2 cellular contexts compared by ENCODE assay signal in the genomic region with DNA sequence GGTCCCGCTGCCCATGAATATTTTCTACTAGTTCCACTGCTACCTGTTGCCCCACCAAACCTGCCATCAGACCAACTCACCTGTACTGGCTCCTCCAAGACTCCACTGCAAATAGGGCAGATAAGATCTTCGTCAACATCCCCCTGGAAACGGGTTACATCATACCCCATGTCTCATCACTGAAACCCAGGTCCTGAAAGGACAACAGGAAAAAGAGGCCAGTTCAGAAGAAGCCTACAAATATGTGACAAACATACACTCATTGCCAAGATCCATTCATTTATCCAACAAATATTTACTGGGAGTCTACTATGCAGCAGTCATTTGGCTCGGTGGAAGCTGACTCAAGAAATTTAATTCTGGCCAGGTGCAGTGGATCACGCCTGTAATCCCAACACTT.
TF ChIP-seq lines count a peak whose summit lies in the region.

No MANE protein-coding gene starts in this region.

TF ChIP-seq in K562, 482 proteins besides CTCF, POLR2A, EP300 and RAD21:
- TF ChIP-seq GTF2E2 (tag; IDR thresholded peaks at IDR 0.05), result no peak
- TF ChIP-seq ATF7 (IDR thresholded peaks at IDR 0.05), result 0 out of 2 replicates have a peak, but pooled peaks have one; percentile 23
- peak; percentile 38 for TF ChIP-seq ATF3 (IDR thresholded peaks at IDR 0.05)
- TF ChIP-seq ATF3 (CRISPR knock-in tag; conservative IDR thresholded peaks at IDR 0.05), result no peak

TF ChIP-seq in HEK293T, 16 proteins besides CTCF, POLR2A, EP300 and RAD21:
- no peak for TF ChIP-seq SP1 (IDR thresholded peaks at IDR 0.05)
- TF ChIP-seq L3MBTL2 (conservative IDR thresholded peaks at IDR 0.05), result no peak
- TF ChIP-seq, protein P1, sequence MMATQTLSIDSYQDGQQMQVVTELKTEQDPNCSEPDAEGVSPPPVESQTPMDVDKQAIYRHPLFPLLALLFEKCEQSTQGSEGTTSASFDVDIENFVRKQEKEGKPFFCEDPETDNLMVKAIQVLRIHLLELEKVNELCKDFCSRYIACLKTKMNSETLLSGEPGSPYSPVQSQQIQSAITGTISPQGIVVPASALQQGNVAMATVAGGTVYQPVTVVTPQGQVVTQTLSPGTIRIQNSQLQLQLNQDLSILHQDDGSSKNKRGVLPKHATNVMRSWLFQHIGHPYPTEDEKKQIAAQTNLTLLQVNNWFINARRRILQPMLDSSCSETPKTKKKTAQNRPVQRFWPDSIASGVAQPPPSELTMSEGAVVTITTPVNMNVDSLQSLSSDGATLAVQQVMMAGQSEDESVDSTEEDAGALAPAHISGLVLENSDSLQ (IDR thresholded peaks at IDR 0.05), result no peak
- TF ChIP-seq HDGF (IDR thresholded peaks at IDR 0.05; ENCODE audit: borderline replicate concordance), result no peak
- no peak for TF ChIP-seq ARNT (IDR thresholded peaks at IDR 0.05)
- no peak for TF ChIP-seq ZNF384 (IDR thresholded peaks at IDR 0.05)
- TF ChIP-seq SUZ12 (IDR thresholded peaks at IDR 0.05), result no peak
- TF ChIP-seq ELF4 (IDR thresholded peaks at IDR 0.05), result no peak
- no peak for TF ChIP-seq NFRKB (IDR thresholded peaks at IDR 0.05)
- no peak for TF ChIP-seq FOXM1 (IDR thresholded peaks at IDR 0.05; ENCODE audit: borderline replicate concordance)
- TF ChIP-seq LEF1 (IDR thresholded peaks at IDR 0.05; ENCODE audit: borderline replicate concordance), result no peak
- TF ChIP-seq TARDBP (IDR thresholded peaks at IDR 0.05), result no peak
- no peak for TF ChIP-seq FOXK2 (IDR thresholded peaks at IDR 0.05)
- no peak for TF ChIP-seq FOXA1 (IDR thresholded peaks at IDR 0.05)
- TF ChIP-seq CTBP1 (IDR thresholded peaks at IDR 0.05; ENCODE audit: borderline replicate concordance), result no peak
- TF ChIP-seq BHLHE40 (IDR thresholded peaks at IDR 0.05; ENCODE audit: borderline replicate concordance), result no peak
